ENCODE assay signal across 1 cellular context in genomic region chr5:56680731-56681130, GRCh38.
TF ChIP-seq lines count a peak whose summit lies in the region.

No MANE protein-coding gene starts in this region.

TF ChIP-seq in GM23338, 12 proteins besides CTCF, POLR2A, EP300 and RAD21:
- TF ChIP-seq, protein P1, sequence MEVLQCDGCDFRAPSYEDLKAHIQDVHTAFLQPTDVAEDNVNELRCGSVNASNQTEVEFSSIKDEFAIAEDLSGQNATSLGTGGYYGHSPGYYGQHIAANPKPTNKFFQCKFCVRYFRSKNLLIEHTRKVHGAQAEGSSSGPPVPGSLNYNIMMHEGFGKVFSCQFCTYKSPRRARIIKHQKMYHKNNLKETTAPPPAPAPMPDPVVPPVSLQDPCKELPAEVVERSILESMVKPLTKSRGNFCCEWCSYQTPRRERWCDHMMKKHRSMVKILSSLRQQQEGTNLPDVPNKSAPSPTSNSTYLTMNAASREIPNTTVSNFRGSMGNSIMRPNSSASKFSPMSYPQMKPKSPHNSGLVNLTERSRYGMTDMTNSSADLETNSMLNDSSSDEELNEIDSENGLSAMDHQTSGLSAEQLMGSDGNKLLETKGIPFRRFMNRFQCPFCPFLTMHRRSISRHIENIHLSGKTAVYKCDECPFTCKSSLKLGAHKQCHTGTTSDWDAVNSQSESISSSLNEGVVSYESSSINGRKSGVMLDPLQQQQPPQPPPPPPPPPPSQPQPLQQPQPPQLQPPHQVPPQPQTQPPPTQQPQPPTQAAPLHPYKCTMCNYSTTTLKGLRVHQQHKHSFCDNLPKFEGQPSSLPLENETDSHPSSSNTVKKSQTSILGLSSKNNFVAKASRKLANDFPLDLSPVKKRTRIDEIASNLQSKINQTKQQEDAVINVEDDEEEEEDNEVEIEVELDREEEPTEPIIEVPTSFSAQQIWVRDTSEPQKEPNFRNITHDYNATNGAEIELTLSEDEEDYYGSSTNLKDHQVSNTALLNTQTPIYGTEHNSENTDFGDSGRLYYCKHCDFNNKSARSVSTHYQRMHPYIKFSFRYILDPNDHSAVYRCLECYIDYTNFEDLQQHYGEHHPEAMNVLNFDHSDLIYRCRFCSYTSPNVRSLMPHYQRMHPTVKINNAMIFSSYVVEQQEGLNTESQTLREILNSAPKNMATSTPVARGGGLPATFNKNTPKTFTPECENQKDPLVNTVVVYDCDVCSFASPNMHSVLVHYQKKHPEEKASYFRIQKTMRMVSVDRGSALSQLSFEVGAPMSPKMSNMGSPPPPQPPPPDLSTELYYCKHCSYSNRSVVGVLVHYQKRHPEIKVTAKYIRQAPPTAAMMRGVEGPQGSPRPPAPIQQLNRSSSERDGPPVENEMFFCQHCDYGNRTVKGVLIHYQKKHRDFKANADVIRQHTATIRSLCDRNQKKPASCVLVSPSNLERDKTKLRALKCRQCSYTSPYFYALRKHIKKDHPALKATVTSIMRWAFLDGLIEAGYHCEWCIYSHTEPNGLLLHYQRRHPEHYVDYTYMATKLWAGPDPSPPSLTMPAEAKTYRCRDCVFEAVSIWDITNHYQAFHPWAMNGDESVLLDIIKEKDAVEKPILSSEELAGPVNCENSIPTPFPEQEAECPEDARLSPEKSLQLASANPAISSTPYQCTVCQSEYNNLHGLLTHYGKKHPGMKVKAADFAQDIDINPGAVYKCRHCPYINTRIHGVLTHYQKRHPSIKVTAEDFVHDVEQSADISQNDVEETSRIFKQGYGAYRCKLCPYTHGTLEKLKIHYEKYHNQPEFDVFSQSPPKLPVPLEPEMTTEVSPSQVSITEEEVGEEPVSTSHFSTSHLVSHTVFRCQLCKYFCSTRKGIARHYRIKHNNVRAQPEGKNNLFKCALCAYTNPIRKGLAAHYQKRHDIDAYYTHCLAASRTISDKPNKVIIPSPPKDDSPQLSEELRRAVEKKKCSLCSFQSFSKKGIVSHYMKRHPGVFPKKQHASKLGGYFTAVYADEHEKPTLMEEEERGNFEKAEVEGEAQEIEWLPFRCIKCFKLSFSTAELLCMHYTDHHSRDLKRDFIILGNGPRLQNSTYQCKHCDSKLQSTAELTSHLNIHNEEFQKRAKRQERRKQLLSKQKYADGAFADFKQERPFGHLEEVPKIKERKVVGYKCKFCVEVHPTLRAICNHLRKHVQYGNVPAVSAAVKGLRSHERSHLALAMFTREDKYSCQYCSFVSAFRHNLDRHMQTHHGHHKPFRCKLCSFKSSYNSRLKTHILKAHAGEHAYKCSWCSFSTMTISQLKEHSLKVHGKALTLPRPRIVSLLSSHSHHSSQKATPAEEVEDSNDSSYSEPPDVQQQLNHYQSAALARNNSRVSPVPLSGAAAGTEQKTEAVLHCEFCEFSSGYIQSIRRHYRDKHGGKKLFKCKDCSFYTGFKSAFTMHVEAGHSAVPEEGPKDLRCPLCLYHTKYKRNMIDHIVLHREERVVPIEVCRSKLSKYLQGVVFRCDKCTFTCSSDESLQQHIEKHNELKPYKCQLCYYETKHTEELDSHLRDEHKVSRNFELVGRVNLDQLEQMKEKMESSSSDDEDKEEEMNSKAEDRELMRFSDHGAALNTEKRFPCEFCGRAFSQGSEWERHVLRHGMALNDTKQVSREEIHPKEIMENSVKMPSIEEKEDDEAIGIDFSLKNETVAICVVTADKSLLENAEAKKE (CRISPR knock-in tag; IDR thresholded peaks at IDR 0.05): no peak
- TF ChIP-seq POLR2AphosphoS5 (IDR thresholded peaks at IDR 0.05; ENCODE audit: low read depth) (no peak), ZNF114 (CRISPR knock-in tag; IDR thresholded peaks at IDR 0.05) (no peak), EZH2phosphoT487 (IDR thresholded peaks at IDR 0.05; ENCODE audit: unreplicated experiment) (no peak), NANOG (IDR thresholded peaks at IDR 0.05; ENCODE audit: borderline replicate concordance) (no peak), ZNF331 (CRISPR knock-in tag; IDR thresholded peaks at IDR 0.05; ENCODE audit: low read depth) (no peak), EZH2 (IDR thresholded peaks at IDR 0.05; ENCODE audit: low read depth, unreplicated experiment) (no peak), STAT1 (IDR thresholded peaks at IDR 0.05; ENCODE audit: unreplicated experiment) (no peak)
- TF ChIP-seq, protein P2, sequence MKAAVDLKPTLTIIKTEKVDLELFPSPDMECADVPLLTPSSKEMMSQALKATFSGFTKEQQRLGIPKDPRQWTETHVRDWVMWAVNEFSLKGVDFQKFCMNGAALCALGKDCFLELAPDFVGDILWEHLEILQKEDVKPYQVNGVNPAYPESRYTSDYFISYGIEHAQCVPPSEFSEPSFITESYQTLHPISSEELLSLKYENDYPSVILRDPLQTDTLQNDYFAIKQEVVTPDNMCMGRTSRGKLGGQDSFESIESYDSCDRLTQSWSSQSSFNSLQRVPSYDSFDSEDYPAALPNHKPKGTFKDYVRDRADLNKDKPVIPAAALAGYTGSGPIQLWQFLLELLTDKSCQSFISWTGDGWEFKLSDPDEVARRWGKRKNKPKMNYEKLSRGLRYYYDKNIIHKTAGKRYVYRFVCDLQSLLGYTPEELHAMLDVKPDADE (IDR thresholded peaks at IDR 0.05): no peak
